Comparison of ENCODE assay signal across 8 cellular contexts in genomic region chr18:46096651-46097300, GRCh38. TPM values are rescaled to one million over a fixed set of nuclear protein-coding genes. Genes with fewer than 3 reads are reported as not detected.
A peak's percentile ranks its signal among the peaks of the same experiment; 100 is the strongest.
DNase-seq lines count a peak whose midpoint lies in the region; ATAC-seq, FAIRE-seq and TF ChIP-seq lines count a peak whose summit lies in the region.

No MANE protein-coding gene starts in this region.

- H3K36me3 ChIP-seq in BE2C = peaks cover 19% of the 10 kb centered on the region
- H3K36me3 ChIP-seq in HepG2 (replicated peaks in 1 of 2; ENCODE audit: control insufficient read depth in 1 of 2, insufficient read depth in 2 of 2, low read length in 2 of 2) = peaks cover 3 to 22% of the 10 kb centered on the region in 2 experiments
- peaks cover 17 to 29% (median 22%) of the 10 kb centered on the region in 3 donors for H3K36me3 ChIP-seq in tibial artery

- peak overlapping the region; percentile 89 for H3K4me3 ChIP-seq in BE2C (ENCODE audit: low read depth, low read length)
- H3K4me3 ChIP-seq in astrocyte of the spinal cord (ENCODE audit: low read depth, low read length) = peak overlapping the region; percentile 96
- H3K4me3 ChIP-seq in HepG2 (replicated peaks in 1 of 3; ENCODE audit: insufficient read depth in 1 of 3, low read depth in 2 of 3, low read length in 3 of 3) = peak overlapping the region; percentile 91 to 98 (median 95)
- peak overlapping the region; percentile 80 to 93 for H3K4me3 ChIP-seq in tibial artery

- 17% methylated on average over 22 of the region's 22 CpGs for WGBS in HepG2 (ENCODE audit: low lambda C conversion rate)

- intact Hi-C loops in HepG2 (cut with micrococcal nuclease; ENCODE audit: unreplicated experiment) = no loop called here
- intact Hi-C loops in tibial artery (cut with DNase I; ENCODE audit: low total_unique reads) = no loop called here

- CTCF ChIA-PET in HepG2 (lab: Yijun Ruan, JAX; ENCODE audit: low intra/inter-chr PET ratio, low total read pairs) = no interaction called here

- peak overlapping the region; percentile 96 for H3K9ac ChIP-seq in HepG2 (ENCODE audit: insufficient read depth, low read depth, low read length)

- TF ChIP-seq EP300 in HepG2 (IDR thresholded peaks at IDR 0.05; ENCODE audit: low read depth in 2 of 2, low read length in 2 of 2) (no peak), HepG2 (CRISPR knock-in tag; IDR thresholded peaks at IDR 0.05; ENCODE audit: borderline replicate concordance) (no peak)

- TF ChIP-seq RAD21 in HepG2 (CRISPR knock-in tag; IDR thresholded peaks at IDR 0.05) = no peak

- no peak overlapping the region for H2AFZ ChIP-seq in HepG2 (ENCODE audit: low read length)

- peaks cover 17% of the 10 kb centered on the region; the same call in 1 of the 2 replicates for H4K20me1 ChIP-seq in HepG2 (ENCODE audit: insufficient read depth, low read length)

- no peak for FAIRE-seq in HepG2 (lab: Jason Lieb, UNC)

- POLR2A ChIA-PET in HepG2 (lab: Yijun Ruan, JAX) = interaction anchor here (1.2 to 2.0 kb wide), 2 partner anchors 14 to 23 kb away, joined by 5 to 15 read pairs; no protein-coding TSS in a partner anchor

- BruUV-seq in HepG2 (replicated peaks; lab: Mats Ljungman, UMichigan) = TSS peak; percentile 73

- H3K4me2 ChIP-seq in HepG2 (ENCODE audit: low read depth, low read length) = peak overlapping the region; percentile 75

- no peaks in the 10 kb centered on the region for H3K27me3 ChIP-seq in BE2C
- H3K27me3 ChIP-seq in HepG2 (ENCODE audit: control insufficient read depth in 1 of 2, insufficient read depth in 2 of 2, low read length in 2 of 2) = no peaks in the 10 kb centered on the region; a peak in 1 of 5 replicates
- no peaks in the 10 kb centered on the region for H3K27me3 ChIP-seq in tibial artery

- DNase-seq in BE2C (no peak), astrocyte of the spinal cord (ENCODE audit: low read depth, low spot score) (no peak), HepG2 (ENCODE audit: low spot score) (no peak), tibial artery (no peak)

- H3K27ac ChIP-seq in HepG2 (ENCODE audit: extremely low read length, insufficient read depth, low read length) (peak overlapping the region; percentile 94), tibial artery (peak overlapping the region; percentile 81 to 88)

- no peaks in the 10 kb centered on the region for H3K4me1 ChIP-seq in BE2C
- H3K4me1 ChIP-seq in HepG2 (ENCODE audit: insufficient read depth, low read length) = peaks cover 36% of the 10 kb centered on the region
- H3K4me1 ChIP-seq in tibial artery = peaks cover 0 to 52% (median 19%) of the 10 kb centered on the region in 4 donors

- no peak for TF ChIP-seq POLR2A in HepG2 (IDR thresholded peaks at IDR 0.05; ENCODE audit: insufficient read depth in 1 of 2, low read depth in 2 of 2, low read length in 2 of 2)

- in situ Hi-C loops in astrocyte of the spinal cord (cut with HindIII; ENCODE audit: low sequenced_read_pairs) (no loop called here), HepG2 (cut with HindIII; ENCODE audit: extremely low pct_ligation_motif_present, low pct_unique_long_range_greater_than_20kb) (no loop called here)

- no peak for TF ChIP-seq CTCF in BE2C (IDR thresholded peaks at IDR 0.05; ENCODE audit: low read depth, low read length)
- TF ChIP-seq CTCF in astrocyte of the spinal cord (IDR thresholded peaks at IDR 0.05; ENCODE audit: low read depth, low read length) = no peak
- no peak for TF ChIP-seq CTCF in HepG2 (CRISPR knock-in tag; IDR thresholded peaks at IDR 0.05)
- TF ChIP-seq CTCF in tibial artery (IDR thresholded peaks at IDR 0.05) = no peak

- H3K9me3 ChIP-seq in BE2C = no peaks in the 10 kb centered on the region
- no peaks in the 10 kb centered on the region for H3K9me3 ChIP-seq in HepG2 (ENCODE audit: low read length)
- H3K9me3 ChIP-seq in tibial artery = no peaks in the 10 kb centered on the region

- peaks cover 56% of the 10 kb centered on the region for H3K79me2 ChIP-seq in HepG2 (ENCODE audit: insufficient read depth, low read length)

- ATAC-seq in HG02885 (IDR thresholded peaks at IDR 0.05; ENCODE audit: poor library complexity, unreplicated experiment) = peak; percentile 22
- no peak for ATAC-seq in HepG2
- no peak for ATAC-seq in GM19328 (IDR thresholded peaks at IDR 0.05; ENCODE audit: unreplicated experiment)
- ATAC-seq in GM19463 (IDR thresholded peaks at IDR 0.05; ENCODE audit: unreplicated experiment) = no peak
- ATAC-seq in HG02852 (IDR thresholded peaks at IDR 0.05; ENCODE audit: unreplicated experiment) = no peak

RNA-seq across cellular contexts. Expression of gene ATP5F1A, which starts 1.3 kb away (rescaled TPM):
- 344 TPM for polyA plus RNA-seq in BE2C (2012; ENCODE audit: insufficient read depth, insufficient read length, low read depth)
- total RNA-seq in HepG2 (2016; rRNA removed; fragmentation: Illumina TruSeq; extraction: Trizol) = 922 and 1,311 TPM in 2 replicates
- total RNA-seq in HepG2 (2016; cell fraction: cytosol; rRNA removed; fragmentation: Illumina TruSeq; extraction: Trizol; ENCODE audit: low read depth) = 198 and 244 TPM in 2 replicates
- 940 and 1,285 TPM in 2 replicates for total RNA-seq in HepG2 (2016; cell fraction: insoluble cytoplasmic fraction; rRNA removed; fragmentation: Illumina TruSeq; extraction: Trizol)
- total RNA-seq in HepG2 (2016; cell fraction: membrane; rRNA removed; fragmentation: Illumina TruSeq; extraction: Trizol) = 436 and 513 TPM in 2 replicates
- total RNA-seq in HepG2 (2016; cell fraction: nucleus; rRNA removed; fragmentation: Illumina TruSeq; extraction: Trizol) = 345 and 358 TPM in 2 replicates
- 355 and 459 TPM in 2 replicates for polyA plus RNA-seq in HepG2 (2011; rRNA removed)
- polyA plus RNA-seq in HepG2 (2011; cell fraction: cytosol; rRNA removed) = 632 and 726 TPM in 2 replicates
- polyA plus RNA-seq in HepG2 (2011; cell fraction: nucleus; rRNA removed) = 189 and 204 TPM in 2 replicates
- polyA plus RNA-seq in HepG2 (2012) = 422 and 462 TPM in 2 replicates
- polyA plus RNA-seq in HepG2 (2016; cell fraction: cytosol; fragmentation: Illumina TruSeq; extraction: Trizol; ENCODE audit: low read depth) = 150 and 167 TPM in 2 replicates
- 868 and 898 TPM in 2 replicates for polyA plus RNA-seq in HepG2 (2016; cell fraction: insoluble cytoplasmic fraction; fragmentation: Illumina TruSeq; extraction: Trizol; ENCODE audit: low read depth)
- 264 and 311 TPM in 2 replicates for polyA plus RNA-seq in HepG2 (2016; cell fraction: membrane; fragmentation: Illumina TruSeq; extraction: Trizol; ENCODE audit: low read depth)
- 317 and 333 TPM in 2 replicates for polyA plus RNA-seq in HepG2 (2016; cell fraction: nucleus; fragmentation: Illumina TruSeq; extraction: Trizol; ENCODE audit: insufficient read depth, low read depth)
- 762 and 776 TPM in 2 replicates for polyA minus RNA-seq in HepG2 (2011; rRNA and poly(A)+ RNA removed; ENCODE audit: low replicate concordance)
- 448 and 460 TPM in 2 replicates for polyA minus RNA-seq in HepG2 (2011; cell fraction: cytosol; rRNA and poly(A)+ RNA removed)
- 137 and 150 TPM in 2 replicates for polyA minus RNA-seq in HepG2 (2011; cell fraction: nucleus; rRNA and poly(A)+ RNA removed)

RNA-seq across cellular contexts. Expression of gene HAUS1, which starts 7.4 kb away (rescaled TPM):
- polyA plus RNA-seq in BE2C (2012; ENCODE audit: insufficient read depth, insufficient read length, low read depth) = 12.7 TPM
- total RNA-seq in HepG2 (2016; rRNA removed; fragmentation: Illumina TruSeq; extraction: Trizol) = 59.2 and 90.3 TPM in 2 replicates
- total RNA-seq in HepG2 (2016; cell fraction: cytosol; rRNA removed; fragmentation: Illumina TruSeq; extraction: Trizol; ENCODE audit: low read depth) = 24.1 and 27.0 TPM in 2 replicates
- total RNA-seq in HepG2 (2016; cell fraction: insoluble cytoplasmic fraction; rRNA removed; fragmentation: Illumina TruSeq; extraction: Trizol) = 59.8 and 92.6 TPM in 2 replicates
- total RNA-seq in HepG2 (2016; cell fraction: membrane; rRNA removed; fragmentation: Illumina TruSeq; extraction: Trizol) = 30.0 and 34.0 TPM in 2 replicates
- 22.1 and 27.7 TPM in 2 replicates for total RNA-seq in HepG2 (2016; cell fraction: nucleus; rRNA removed; fragmentation: Illumina TruSeq; extraction: Trizol)
- 13.2 and 20.6 TPM in 2 replicates for polyA plus RNA-seq in HepG2 (2011; rRNA removed)
- polyA plus RNA-seq in HepG2 (2011; cell fraction: cytosol; rRNA removed) = 23.4 and 23.6 TPM in 2 replicates
- 8.2 and 10.6 TPM in 2 replicates for polyA plus RNA-seq in HepG2 (2011; cell fraction: nucleus; rRNA removed)
- polyA plus RNA-seq in HepG2 (2012) = 21.4 and 30.6 TPM in 2 replicates
- 18.5 and 19.3 TPM in 2 replicates for polyA plus RNA-seq in HepG2 (2016; cell fraction: cytosol; fragmentation: Illumina TruSeq; extraction: Trizol; ENCODE audit: low read depth)
- 80.8 and 87.3 TPM in 2 replicates for polyA plus RNA-seq in HepG2 (2016; cell fraction: insoluble cytoplasmic fraction; fragmentation: Illumina TruSeq; extraction: Trizol; ENCODE audit: low read depth)
- 23.2 and 25.9 TPM in 2 replicates for polyA plus RNA-seq in HepG2 (2016; cell fraction: membrane; fragmentation: Illumina TruSeq; extraction: Trizol; ENCODE audit: low read depth)
- polyA plus RNA-seq in HepG2 (2016; cell fraction: nucleus; fragmentation: Illumina TruSeq; extraction: Trizol; ENCODE audit: insufficient read depth, low read depth) = 36.7 and 38.3 TPM in 2 replicates
- 5.7 and 26.1 TPM in 2 replicates for polyA minus RNA-seq in HepG2 (2011; rRNA and poly(A)+ RNA removed; ENCODE audit: low replicate concordance)
- 15.0 and 18.4 TPM in 2 replicates for polyA minus RNA-seq in HepG2 (2011; cell fraction: cytosol; rRNA and poly(A)+ RNA removed)
- 9.4 and 10.2 TPM in 2 replicates for polyA minus RNA-seq in HepG2 (2011; cell fraction: nucleus; rRNA and poly(A)+ RNA removed)

RNA-seq across cellular contexts. Expression of gene PSTPIP2, which starts 24.7 kb away (rescaled TPM):
- polyA plus RNA-seq in BE2C (2012; ENCODE audit: insufficient read depth, insufficient read length, low read depth) = 0.15 TPM
- 0.27 and 0.51 TPM in 2 replicates for total RNA-seq in HepG2 (2016; rRNA removed; fragmentation: Illumina TruSeq; extraction: Trizol)
- 0.18 TPM in 1 of 2 replicates, not detected in the other for total RNA-seq in HepG2 (2016; cell fraction: cytosol; rRNA removed; fragmentation: Illumina TruSeq; extraction: Trizol; ENCODE audit: low read depth)
- 0.22 and 0.30 TPM in 2 replicates for total RNA-seq in HepG2 (2016; cell fraction: insoluble cytoplasmic fraction; rRNA removed; fragmentation: Illumina TruSeq; extraction: Trizol)
- 0.12 and 0.17 TPM in 2 replicates for total RNA-seq in HepG2 (2016; cell fraction: membrane; rRNA removed; fragmentation: Illumina TruSeq; extraction: Trizol)
- total RNA-seq in HepG2 (2016; cell fraction: nucleus; rRNA removed; fragmentation: Illumina TruSeq; extraction: Trizol) = 0.16 and 0.19 TPM in 2 replicates
- polyA plus RNA-seq in HepG2 (2011; rRNA removed) = 0.24 and 0.25 TPM in 2 replicates
- polyA plus RNA-seq in HepG2 (2011; cell fraction: cytosol; rRNA removed) = 0.16 and 0.29 TPM in 2 replicates
- polyA plus RNA-seq in HepG2 (2011; cell fraction: nucleus; rRNA removed) = 0.06 and 0.10 TPM in 2 replicates
- 0.36 and 0.37 TPM in 2 replicates for polyA plus RNA-seq in HepG2 (2012)
- not detected in 2 replicates for polyA plus RNA-seq in HepG2 (2016; cell fraction: cytosol; fragmentation: Illumina TruSeq; extraction: Trizol; ENCODE audit: low read depth)
- polyA plus RNA-seq in HepG2 (2016; cell fraction: insoluble cytoplasmic fraction; fragmentation: Illumina TruSeq; extraction: Trizol; ENCODE audit: low read depth) = 0.38 and 0.43 TPM in 2 replicates
- polyA plus RNA-seq in HepG2 (2016; cell fraction: membrane; fragmentation: Illumina TruSeq; extraction: Trizol; ENCODE audit: low read depth) = 0.08 and 0.09 TPM in 2 replicates
- polyA plus RNA-seq in HepG2 (2016; cell fraction: nucleus; fragmentation: Illumina TruSeq; extraction: Trizol; ENCODE audit: insufficient read depth, low read depth) = 0.53 and 0.56 TPM in 2 replicates
- polyA minus RNA-seq in HepG2 (2011; rRNA and poly(A)+ RNA removed; ENCODE audit: low replicate concordance) = 0.28 and 1.0 TPM in 2 replicates
- 0.99 TPM in 1 of 2 replicates, not detected in the other for polyA minus RNA-seq in HepG2 (2011; cell fraction: cytosol; rRNA and poly(A)+ RNA removed)
- 0.37 TPM in 1 of 2 replicates, not detected in the other for polyA minus RNA-seq in HepG2 (2011; cell fraction: nucleus; rRNA and poly(A)+ RNA removed)
